ENCODE assay signal across 19 cellular contexts in genomic region chrX:11395859-11396258, GRCh38.
DNase-seq lines count a peak whose midpoint lies in the region; ATAC-seq, FAIRE-seq and TF ChIP-seq lines count a peak whose summit lies in the region.
"Had no signal": no experiment of that assay in that cellular context is flagged by ENCODE, and none has a peak within 500 bp of the region (broad histone marks: within the 10 kb centered on the region; RNA-seq: fewer than 3 reads in every experiment).

No MANE protein-coding gene starts in this region.

- H3K4me3 ChIP-seq in choroid plexus epithelial cell (ENCODE audit: low read depth, low read length) (no peak overlapping the region), mesenchymal stem cell (ENCODE audit: insufficient read depth in 1 of 2, low read depth in 1 of 2, low read length in 2 of 2) (no peak overlapping the region), thyroid gland (replicated peaks in 1 of 3) (no peak overlapping the region), WERI-Rb-1 (ENCODE audit: low read depth, low read length) (no peak overlapping the region)
- H3K4me3 ChIP-seq: GM23338 had no signal

- intact Hi-C loops in thyroid gland (cut with DNase I), result no loop called here

- H3K4ac ChIP-seq in mesenchymal stem cell (ENCODE audit: low read depth in 1 of 2, low read length in 2 of 2), result no peak overlapping the region

- no peak overlapping the region for H2AK5ac ChIP-seq in mesenchymal stem cell (ENCODE audit: low read length, severe bottlenecking)

- no peak overlapping the region for H3K4me3 Mint-ChIP-seq in activated naive CD8-positive, alpha-beta T cell treated with anti-CD3 and anti-CD28 coated beads for 36 hours
- H3K4me3 Mint-ChIP-seq: CD14-positive monocyte; CD8-positive, alpha-beta T cell; GM23338; IgD-negative memory B cell had no signal

- no peak overlapping the region for H2BK120ac ChIP-seq in mesenchymal stem cell (ENCODE audit: low read depth, low read length)

- no peak for TF ChIP-seq POLR2A in thyroid gland (IDR thresholded peaks at IDR 0.05)

- H3K18ac ChIP-seq in mesenchymal stem cell (ENCODE audit: low read depth in 1 of 2, low read length in 2 of 2), result no peak overlapping the region

- H3K79me1 ChIP-seq in mesenchymal stem cell (replicated peaks; ENCODE audit: low read length, poor library complexity, severe bottlenecking), result no peaks in the 10 kb centered on the region

- H2AFZ ChIP-seq in mesenchymal stem cell (ENCODE audit: low read depth, low read length), result no peak overlapping the region
- H2AFZ ChIP-seq: GM23338 had no signal

- no peak overlapping the region for H3K23ac ChIP-seq in mesenchymal stem cell (ENCODE audit: low read length in 2 of 2)

- H2BK5ac ChIP-seq in mesenchymal stem cell (ENCODE audit: low read depth, low read length, poor library complexity, severe bottlenecking), result no peak overlapping the region

- TF ChIP-seq CTCF in choroid plexus epithelial cell (conservative IDR thresholded peaks at IDR 0.05; ENCODE audit: low read depth, low read length) (no peak), thyroid gland (IDR thresholded peaks at IDR 0.05) (no peak), WERI-Rb-1 (IDR thresholded peaks at IDR 0.05; ENCODE audit: low read depth, low read length) (no peak)

- no peak for ATAC-seq in GM19463 (IDR thresholded peaks at IDR 0.05; ENCODE audit: unreplicated experiment)
- ATAC-seq: CD8-positive, alpha-beta T cell; GM23338 had no signal

- H3K9me3 Mint-ChIP-seq in activated naive CD8-positive, alpha-beta T cell treated with anti-CD3 and anti-CD28 coated beads for 36 hours, result no peaks in the 10 kb centered on the region
- H3K9me3 Mint-ChIP-seq: CD8-positive, alpha-beta T cell; GM23338 had no signal

- WGBS in mesenchymal stem cell, result no CpG with 5 or more reads among the region's 1 CpG
- 10 to 29% methylated on average over 1 of the region's 1 CpG for WGBS in thyroid gland, 2 donors

- H3K27ac ChIP-seq in mesenchymal stem cell (ENCODE audit: low read length, poor library complexity, severe bottlenecking) (no peak overlapping the region), thyroid gland (peak overlapping the region; percentile 37 to 43 (median 39)), WERI-Rb-1 (no peak overlapping the region)

- H3K36me3 ChIP-seq in mesenchymal stem cell (ENCODE audit: control insufficient read depth in 1 of 2, insufficient read depth in 2 of 2, low read depth in 1 of 2, low read length in 2 of 2) (no peaks in the 10 kb centered on the region), thyroid gland (no peaks in the 10 kb centered on the region), WERI-Rb-1 (no peaks in the 10 kb centered on the region)

- H3K27me3 ChIP-seq in mesenchymal stem cell (ENCODE audit: control insufficient read depth in 1 of 2, insufficient read depth in 1 of 2, low read length in 2 of 2) (no peaks in the 10 kb centered on the region), thyroid gland (no peaks in the 10 kb centered on the region), WERI-Rb-1 (ENCODE audit: insufficient read depth, low read depth, severe bottlenecking) (peaks cover 5% of the 10 kb centered on the region)

- no peaks in the 10 kb centered on the region for H3K36me3 Mint-ChIP-seq in activated naive CD8-positive, alpha-beta T cell treated with anti-CD3 and anti-CD28 coated beads for 36 hours
- H3K36me3 Mint-ChIP-seq: CD14-positive monocyte; CD8-positive, alpha-beta T cell; IgD-negative memory B cell had no signal

- no peak overlapping the region for H2BK12ac ChIP-seq in mesenchymal stem cell (ENCODE audit: low read length in 2 of 2)

- no peak overlapping the region for H3K14ac ChIP-seq in mesenchymal stem cell (ENCODE audit: low read length in 2 of 2)

- H3K4me2 ChIP-seq in mesenchymal stem cell (ENCODE audit: low read length, poor library complexity, severe bottlenecking), result no peak overlapping the region
- H3K4me2 ChIP-seq: GM23338 had no signal

- peak; percentile 47 for FAIRE-seq in GM18507 (lab: Jason Lieb, UNC)
- FAIRE-seq: A204.1, D721Med, GM12892 had no signal

- H3K4me1 Mint-ChIP-seq in activated naive CD8-positive, alpha-beta T cell treated with anti-CD3 and anti-CD28 coated beads for 36 hours, result no peaks in the 10 kb centered on the region
- H3K4me1 Mint-ChIP-seq: CD14-positive monocyte, GM23338, IgD-negative memory B cell had no signal

- no peak overlapping the region for H4K91ac ChIP-seq in mesenchymal stem cell (ENCODE audit: low read length)

- H3K9me3 ChIP-seq in mesenchymal stem cell (ENCODE audit: control insufficient read depth, low read length), result no peaks in the 10 kb centered on the region
- H3K9me3 ChIP-seq in thyroid gland, result no peaks in the 10 kb centered on the region
- H3K9me3 ChIP-seq in WERI-Rb-1 (ENCODE audit: severe bottlenecking), result no peaks in the 10 kb centered on the region

- DNase-seq in GM18507 (ENCODE audit: extremely low spot score, insufficient read length, low read depth), result no peak
- DNase-seq in choroid plexus epithelial cell (ENCODE audit: low read depth), result peak; percentile 31
- DNase-seq in mesenchymal stem cell, result no peak
- DNase-seq in thyroid gland, result no peak
- no peak for DNase-seq in WERI-Rb-1
- no peak for DNase-seq in retina
- no peak for DNase-seq in activated naive CD8-positive, alpha-beta T cell treated with anti-CD3 and anti-CD28 coated beads for 36 hours
- DNase-seq: CD8-positive, alpha-beta T cell; COR-L47; DND-41; GDM1; H7 had no signal

- no peak overlapping the region for H2BK15ac ChIP-seq in mesenchymal stem cell (ENCODE audit: low read depth, poor library complexity, severe bottlenecking)

- no peaks in the 10 kb centered on the region for H3K4me1 ChIP-seq in mesenchymal stem cell (ENCODE audit: control insufficient read depth, insufficient read depth, low read depth, low read length)
- peaks cover 14 to 30% of the 10 kb centered on the region in 2 donors for H3K4me1 ChIP-seq in thyroid gland

- H3K27me3 Mint-ChIP-seq in activated naive CD8-positive, alpha-beta T cell treated with anti-CD3 and anti-CD28 coated beads for 36 hours, result no peaks in the 10 kb centered on the region

- H3K27ac Mint-ChIP-seq in activated naive CD8-positive, alpha-beta T cell treated with anti-CD3 and anti-CD28 coated beads for 36 hours, result no peak overlapping the region
- H3K27ac Mint-ChIP-seq: CD8-positive, alpha-beta T cell; GM23338; IgD-negative memory B cell had no signal

- peak overlapping the region; percentile 28 for H3K9ac ChIP-seq in mesenchymal stem cell (ENCODE audit: low read length)

- no peak overlapping the region for H4K8ac ChIP-seq in mesenchymal stem cell (ENCODE audit: low read length)

Comparison
In these comparisons a context has a peak if more than half of its experiments do, and no peak if none do; other contexts are left out.
1. H3K27ac ChIP-seq: peak in thyroid gland (3 of 3); none in mesenchymal stem cell (single experiment) and WERI-Rb-1 (single experiment).